In the genomic region with DNA sequence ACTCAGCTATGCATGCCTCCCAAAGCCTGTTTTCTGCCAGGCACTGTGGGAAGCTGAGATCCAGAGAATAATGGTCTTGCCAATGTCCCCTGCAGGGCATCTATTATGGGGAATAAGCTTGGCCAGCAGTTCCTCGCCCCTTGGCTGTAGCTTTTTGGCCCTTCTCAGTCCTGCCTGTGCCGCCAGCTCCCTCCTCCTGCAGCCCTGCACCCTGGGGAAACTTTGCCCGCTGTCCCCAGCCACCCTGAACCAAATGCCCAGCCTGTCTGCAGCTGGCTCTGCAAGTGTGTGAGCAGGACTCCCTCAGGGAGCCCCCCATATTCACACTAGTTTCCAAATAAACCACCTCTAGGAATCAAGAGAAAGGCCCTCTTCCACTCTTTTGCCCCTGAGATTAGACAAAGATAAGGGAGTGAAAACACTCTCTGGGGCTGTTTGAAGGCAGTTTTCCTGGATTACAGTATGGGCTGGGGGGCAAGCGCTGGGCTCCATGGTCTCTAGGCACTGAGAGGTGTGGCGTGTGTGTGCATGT, we compare ENCODE assay signal across 15 cellular contexts. TPM values are rescaled to one million over a fixed set of nuclear protein-coding genes. Genes with fewer than 3 reads are reported as not detected.
DNase-seq lines count a peak whose midpoint lies in the region; ATAC-seq, FAIRE-seq and TF ChIP-seq lines count a peak whose summit lies in the region.
"Had no signal": no experiment of that assay in that cellular context is flagged by ENCODE, and none has a peak within 500 bp of the region (broad histone marks: within the 10 kb centered on the region; RNA-seq: fewer than 3 reads in every experiment).

No MANE protein-coding gene starts in this region.

- H3K79me2 ChIP-seq in SK-N-SH (ENCODE audit: insufficient read depth), result no peaks in the 10 kb centered on the region

- POLR2A ChIA-PET in SK-N-SH (lab: Yijun Ruan, JAX), result interaction anchor here (0.8 kb wide), 1 partner anchor 26 kb away, joined by 3 read pairs; no protein-coding TSS in a partner anchor
- POLR2A ChIA-PET in HEK293T (lab: Yijun Ruan, JAX), result no interaction called here

- H2AFZ ChIP-seq in SK-N-SH (ENCODE audit: low read depth), result no peak overlapping the region

- H3K9me3 ChIP-seq in SK-N-SH (no peaks in the 10 kb centered on the region), right atrium auricular region (no peaks in the 10 kb centered on the region), pancreas (no peaks in the 10 kb centered on the region), aorta (ENCODE audit: control insufficient read depth, low read length) (no peaks in the 10 kb centered on the region)
- H3K9me3 ChIP-seq: prostate gland had no signal

- DNase-seq in SK-N-SH (no peak), right atrium auricular region (ENCODE audit: low spot score) (no peak), pancreas (peak in 1 of 6 donors; percentile 52), aorta (peak in 1 of 2 donors; percentile 44), HEK293T (ENCODE audit: extremely low spot score) (no peak), GF-D8 (lab: John Stamatoyannopoulos, UW) (no peak)
- DNase-seq: 8988T; activated naive CD4-positive, alpha-beta T cell treated with anti-CD3 and anti-CD28 coated beads, Interleukin-2, amount 10 ng/mL, durations not matched to agents 7 days and 5 days; NCI-H187 treated with DMSO at 0.1 percent for 48 hours; SHP77 treated with DMSO at 0.1 percent for 48 hours; stimulated activated naive CD4-positive, alpha-beta T cell had no signal

- H3K27me3 ChIP-seq in SK-N-SH (ENCODE audit: insufficient read depth), result no peaks in the 10 kb centered on the region
- no peaks in the 10 kb centered on the region for H3K27me3 ChIP-seq in right atrium auricular region
- no peaks in the 10 kb centered on the region for H3K27me3 ChIP-seq in pancreas
- no peaks in the 10 kb centered on the region for H3K27me3 ChIP-seq in aorta (ENCODE audit: control insufficient read depth in 1 of 2, insufficient read depth in 2 of 2, low read length in 1 of 2)

- no peak for FAIRE-seq in pancreas (lab: Jason Lieb, UNC)

- 0 out of 2 replicates have a peak overlapping the region, but pooled peaks have one; percentile 11 for H3K4me2 ChIP-seq in SK-N-SH

- H3F3A ChIP-seq in SK-N-SH (replicated peaks; ENCODE audit: insufficient read depth), result no peaks in the 10 kb centered on the region

- H3K27ac ChIP-seq in SK-N-SH (ENCODE audit: low read depth in 2 of 2, low read length in 1 of 2) (peak overlapping the region in 1 of 2 experiments; percentile 86; a peak in 2 of 4 replicates), right atrium auricular region (peak overlapping the region; percentile 82 to 94), pancreas (peak overlapping the region; percentile 19 to 63 (median 60)), aorta (ENCODE audit: low read depth in 1 of 2, low read length in 2 of 2) (peak overlapping the region; percentile 14 to 94)
- H3K27ac ChIP-seq: prostate gland had no signal

- intact Hi-C loops in pancreas (cut with DNase I) (loop anchor here in 1 of 3 donors (10.0 kb wide), 1 partner anchor 108 kb away; no protein-coding TSS in a partner anchor), aorta (cut with DNase I) (loop anchor here (5.0 to 10.0 kb wide), 4 partner anchors 60 to 1582 kb away; a partner anchor contains a TSS)

- no peak overlapping the region for H3K9ac ChIP-seq in SK-N-SH

- H3K4me3 ChIP-seq in SK-N-SH (ENCODE audit: low read depth in 2 of 2, low read length in 1 of 2) (no peak overlapping the region; a peak in 1 of 4 replicates), right atrium auricular region (peak overlapping the region; percentile 44 to 54), pancreas (peak overlapping the region; percentile 13 to 47 (median 36)), aorta (ENCODE audit: low read length in 2 of 2) (peak overlapping the region; percentile 67 to 88)

- no peaks in the 10 kb centered on the region for H4K20me1 ChIP-seq in SK-N-SH (ENCODE audit: insufficient read depth)

- TF ChIP-seq RAD21 in SK-N-SH (IDR thresholded peaks at IDR 0.05; ENCODE audit: low read length), result no peak

- H3K36me3 ChIP-seq in SK-N-SH (replicated peaks in 1 of 2; ENCODE audit: control insufficient read depth in 1 of 2, insufficient read depth in 2 of 2, low read length in 1 of 2) (no peaks in the 10 kb centered on the region), right atrium auricular region (no peaks in the 10 kb centered on the region), pancreas (no peaks in the 10 kb centered on the region), aorta (ENCODE audit: control insufficient read depth in 1 of 2, insufficient read depth in 2 of 2, low read length in 1 of 2) (no peaks in the 10 kb centered on the region)
- H3K36me3 ChIP-seq: prostate gland had no signal

- TF ChIP-seq CTCF in SK-N-SH (IDR thresholded peaks at IDR 0.05) (no peak), right atrium auricular region (IDR thresholded peaks at IDR 0.05) (no peak), pancreas (IDR thresholded peaks at IDR 0.05) (no peak)

- ATAC-seq in SK-N-SH treated with all-trans-retinoic acid at 6 μM for 48 hours (no peak), pancreas (peak in 1 of 4 donors; percentile 10), aorta (ENCODE audit: low FRiP score) (no peak), GM21367 (IDR thresholded peaks at IDR 0.05; ENCODE audit: unreplicated experiment) (no peak)
- ATAC-seq: HCT116 had no signal

- TF ChIP-seq EP300 in SK-N-SH (IDR thresholded peaks at IDR 0.05; ENCODE audit: borderline replicate concordance in 1 of 2, low read depth in 1 of 2, low read length in 1 of 2), result peak in 1 of 2 experiments; percentile 8; a peak in 1 of 4 replicates

- CTCF ChIA-PET in SK-N-SH (lab: Yijun Ruan, JAX) (interaction anchor here (1.1 to 10.9 kb wide), 8 partner anchors 10 to 222 kb away, joined by 3 to 84 read pairs (median 4); no protein-coding TSS in a partner anchor), HEK293T (lab: Yijun Ruan, JAX) (no interaction called here)

- no peaks in the 10 kb centered on the region for H3K9me2 ChIP-seq in SK-N-SH

- peaks cover 7 to 75% of the 10 kb centered on the region in 2 experiments; a peak in 2 of 4 replicates for H3K4me1 ChIP-seq in SK-N-SH (ENCODE audit: control insufficient read depth in 1 of 2, insufficient read depth in 2 of 2, low read depth in 1 of 2, low read length in 1 of 2)
- H3K4me1 ChIP-seq in right atrium auricular region, result peaks cover 0 to 98% of the 10 kb centered on the region in 2 donors
- H3K4me1 ChIP-seq in pancreas, result peaks cover 9 to 39% (median 23%) of the 10 kb centered on the region in 3 donors
- no peaks in the 10 kb centered on the region for H3K4me1 ChIP-seq in aorta (ENCODE audit: control insufficient read depth in 1 of 2, insufficient read depth in 2 of 2, low read length in 2 of 2)
- H3K4me1 ChIP-seq: prostate gland had no signal

- WGBS in SK-N-SH (ENCODE audit: low lambda C conversion rate), result 91% methylated on average over 4 of the region's 5 CpGs
- 26 to 38% methylated on average over 5 of the region's 5 CpGs for whole genome bisulfite sequencing in pancreas, 2 donors
- 4% methylated on average over 5 of the region's 5 CpGs for WGBS in aorta, 2 donors

TF ChIP-seq in SK-N-SH, 30 proteins besides CTCF, POLR2A, EP300 and RAD21:
- peak; percentile 54; the same call in 1 of the 2 replicates for TF ChIP-seq GATA2 (CRISPR knock-in tag; IDR thresholded peaks at IDR 0.05)
- no peak for TF ChIP-seq RXRA (IDR thresholded peaks at IDR 0.05; ENCODE audit: borderline replicate concordance, low read depth)

TF ChIP-seq in SK-N-SH treated with all-trans-retinoic acid at 6 μM for 48 hours, 23 proteins besides CTCF, POLR2A, EP300 and RAD21 (continues in another document):
- no peak for TF ChIP-seq ZNF8 (CRISPR knock-in tag; IDR thresholded peaks at IDR 0.05)
- TF ChIP-seq ESRRG (CRISPR knock-in tag; IDR thresholded peaks at IDR 0.05), result no peak
- no peak for TF ChIP-seq ZFP3 (CRISPR knock-in tag; IDR thresholded peaks at IDR 0.05)
- no peak for TF ChIP-seq ZNF70 (CRISPR knock-in tag; IDR thresholded peaks at IDR 0.05)
- TF ChIP-seq BACH2 (CRISPR knock-in tag; IDR thresholded peaks at IDR 0.05; ENCODE audit: borderline replicate concordance), result no peak

TF ChIP-seq in HEK293T, 16 proteins besides CTCF, POLR2A, EP300 and RAD21 (continues in another document):
- TF ChIP-seq BHLHE40 (IDR thresholded peaks at IDR 0.05; ENCODE audit: borderline replicate concordance), result no peak
- TF ChIP-seq NFRKB (IDR thresholded peaks at IDR 0.05), result no peak
- no peak for TF ChIP-seq FOXA1 (IDR thresholded peaks at IDR 0.05)
- TF ChIP-seq L3MBTL2 (conservative IDR thresholded peaks at IDR 0.05), result no peak
- TF ChIP-seq, protein P1, sequence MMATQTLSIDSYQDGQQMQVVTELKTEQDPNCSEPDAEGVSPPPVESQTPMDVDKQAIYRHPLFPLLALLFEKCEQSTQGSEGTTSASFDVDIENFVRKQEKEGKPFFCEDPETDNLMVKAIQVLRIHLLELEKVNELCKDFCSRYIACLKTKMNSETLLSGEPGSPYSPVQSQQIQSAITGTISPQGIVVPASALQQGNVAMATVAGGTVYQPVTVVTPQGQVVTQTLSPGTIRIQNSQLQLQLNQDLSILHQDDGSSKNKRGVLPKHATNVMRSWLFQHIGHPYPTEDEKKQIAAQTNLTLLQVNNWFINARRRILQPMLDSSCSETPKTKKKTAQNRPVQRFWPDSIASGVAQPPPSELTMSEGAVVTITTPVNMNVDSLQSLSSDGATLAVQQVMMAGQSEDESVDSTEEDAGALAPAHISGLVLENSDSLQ (IDR thresholded peaks at IDR 0.05), result no peak
- no peak for TF ChIP-seq SUZ12 (IDR thresholded peaks at IDR 0.05)
- TF ChIP-seq HDGF (IDR thresholded peaks at IDR 0.05; ENCODE audit: borderline replicate concordance), result no peak
- no peak for TF ChIP-seq TARDBP (IDR thresholded peaks at IDR 0.05)
- no peak for TF ChIP-seq CTBP1 (IDR thresholded peaks at IDR 0.05; ENCODE audit: borderline replicate concordance)
- no peak for TF ChIP-seq LEF1 (IDR thresholded peaks at IDR 0.05; ENCODE audit: borderline replicate concordance)
- TF ChIP-seq FOXK2 (IDR thresholded peaks at IDR 0.05), result no peak
- TF ChIP-seq FOXM1 (IDR thresholded peaks at IDR 0.05; ENCODE audit: borderline replicate concordance), result no peak
- no peak for TF ChIP-seq SP1 (IDR thresholded peaks at IDR 0.05)
- TF ChIP-seq ZNF384 (IDR thresholded peaks at IDR 0.05), result no peak

RNA-seq across cellular contexts. Expression of a gene that starts 0.9 kb away (rescaled TPM):
- polyA plus RNA-seq in SK-N-SH (2012; rRNA removed) (1.7 and 2.4 TPM in 2 replicates), pancreas (100 to 1,000 TPM; 301 to 450 TPM), aorta (100 to 1,000 TPM; 370 to 962 TPM)
- polyA plus RNA-seq in SK-N-SH (2012; cell fraction: cytosol; rRNA removed), result 1.5 and 1.6 TPM in 2 replicates
- 7.0 and 8.4 TPM in 2 replicates for polyA plus RNA-seq in SK-N-SH (2012; cell fraction: nucleus; rRNA removed)
- total RNA-seq in right atrium auricular region (100 to 1,000 TPM; 353 to 517 TPM), pancreas (100 to 1,000 TPM; 146 to 273 (median 196) TPM), aorta (1,000 to 10,000 TPM in 1 of 2 donors, 100 to 1,000 TPM in 1; 680 to 1,062 TPM)

RNA-seq across cellular contexts. Expression of a gene that starts 51.2 kb away (rescaled TPM):
- polyA plus RNA-seq in SK-N-SH (2012; rRNA removed) (not detected in 2 replicates), pancreas (under 1 TPM; 0.34 to 0.47 TPM), aorta (1 to 10 TPM in 1 of 2 donors, not detected in 1; 3.3 TPM)
- not detected in 2 replicates for polyA plus RNA-seq in SK-N-SH (2012; cell fraction: cytosol; rRNA removed)
- polyA plus RNA-seq in SK-N-SH (2012; cell fraction: nucleus; rRNA removed), result not detected in 2 replicates
- total RNA-seq in right atrium auricular region (not detected), pancreas (under 1 TPM in 1 of 6 donors, not detected in 5; 0.55 TPM), aorta (1 to 10 TPM; 1.3 to 1.4 TPM)

Comparison
In these comparisons a context has a peak if more than half of its experiments do, and no peak if none do; other contexts are left out.
1. H3K4me3 ChIP-seq: peak in right atrium auricular region (2 of 2), pancreas (4 of 4) and aorta (2 of 2); none in SK-N-SH (0 of 2).